ENCODE assay signal across 8 cellular contexts in the genomic region with DNA sequence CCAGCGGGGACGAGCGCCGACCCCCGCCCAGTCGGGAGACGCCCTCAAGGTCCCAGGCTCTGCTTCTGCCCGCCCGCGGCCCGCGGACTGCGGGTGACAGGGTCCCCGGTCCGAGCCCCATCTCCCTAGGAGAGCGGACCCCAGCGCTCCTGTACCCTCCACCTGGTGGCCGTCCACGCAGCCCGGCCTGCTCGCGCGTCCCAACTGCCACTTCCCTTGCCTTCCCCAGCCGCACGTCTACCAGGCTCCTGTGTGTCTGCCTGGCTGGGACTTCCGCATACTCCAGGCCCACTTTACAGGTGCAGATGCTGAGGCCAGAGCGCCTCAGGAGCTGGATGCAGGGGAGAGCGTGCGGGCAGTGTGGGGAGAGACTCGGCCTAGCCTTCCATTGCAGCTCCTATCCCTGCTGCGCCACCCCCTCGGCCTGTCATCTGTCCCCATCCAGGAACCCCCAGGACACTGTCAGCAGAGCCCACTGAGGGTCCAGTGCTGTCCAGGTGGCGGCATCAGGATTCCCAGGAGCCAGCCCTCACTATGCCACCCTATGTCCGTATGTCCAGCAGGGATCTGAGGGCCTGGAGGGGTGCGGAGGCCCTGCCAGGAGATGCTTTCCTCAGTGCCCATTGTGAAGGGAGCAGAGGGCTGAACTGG. TPM values are rescaled to one million over a fixed set of nuclear protein-coding genes. Genes with fewer than 3 reads are reported as not detected.
A peak's percentile ranks its signal among the peaks of the same experiment; 100 is the strongest.
DNase-seq lines count a peak whose midpoint lies in the region; ATAC-seq, FAIRE-seq and TF ChIP-seq lines count a peak whose summit lies in the region.

No MANE protein-coding gene starts in this region.

- no peaks in the 10 kb centered on the region for H3K36me3 Mint-ChIP-seq in CD4-positive, CD25-positive, alpha-beta regulatory T cell
- peaks cover 2% of the 10 kb centered on the region for H3K36me3 Mint-ChIP-seq in memory B cell

- no peak for ATAC-seq in CD4-positive, CD25-positive, alpha-beta regulatory T cell (ENCODE audit: low read depth in 2 of 2)
- ATAC-seq in HG03520 (IDR thresholded peaks at IDR 0.05; ENCODE audit: unreplicated experiment) (peak; percentile 22), memory B cell (ENCODE audit: low read depth) (peak; percentile 23), HG03571 (IDR thresholded peaks at IDR 0.05; ENCODE audit: unreplicated experiment) (no peak)

- peak overlapping the region in 2 of 3 donors; percentile 63 to 69 for H3K27ac Mint-ChIP-seq in CD4-positive, CD25-positive, alpha-beta regulatory T cell
- H3K27ac Mint-ChIP-seq in memory B cell = peak overlapping the region; percentile 89

- H3K27me3 ChIP-seq in CD4-positive, CD25-positive, alpha-beta regulatory T cell (ENCODE audit: control insufficient read depth, insufficient read depth, low read length) = no peaks in the 10 kb centered on the region
- H3K27me3 ChIP-seq in bronchial epithelial cell (ENCODE audit: control insufficient read depth, insufficient read depth, low read length) (no peaks in the 10 kb centered on the region), uterus (no peaks in the 10 kb centered on the region)

- H3K27ac ChIP-seq in CD4-positive, CD25-positive, alpha-beta regulatory T cell (ENCODE audit: insufficient read depth, low read length, poor library complexity, severe bottlenecking) = no peak overlapping the region
- H3K27ac ChIP-seq in uterus = peak overlapping the region in 1 of 2 donors; percentile 61

- H3K4me1 ChIP-seq in CD4-positive, CD25-positive, alpha-beta regulatory T cell (ENCODE audit: control insufficient read depth, insufficient read depth, low read length, poor library complexity, severe bottlenecking) = peaks cover 11% of the 10 kb centered on the region
- H3K4me1 ChIP-seq in uterus = no peaks in the 10 kb centered on the region

- H3K4me3 ChIP-seq in CD4-positive, CD25-positive, alpha-beta regulatory T cell (ENCODE audit: low read depth, low read length) = no peak overlapping the region
- peak overlapping the region; percentile 53 for H3K4me3 ChIP-seq in bronchial epithelial cell (ENCODE audit: low read depth, low read length)
- peak overlapping the region; percentile 43 to 51 for H3K4me3 ChIP-seq in uterus

- H3K4me3 Mint-ChIP-seq in CD4-positive, CD25-positive, alpha-beta regulatory T cell = peak overlapping the region; percentile 63 to 82 (median 76)
- H3K4me3 Mint-ChIP-seq in memory B cell = peak overlapping the region; percentile 91

- peaks cover 14% of the 10 kb centered on the region for H3K27me3 Mint-ChIP-seq in CD4-positive, CD25-positive, alpha-beta regulatory T cell
- H3K27me3 Mint-ChIP-seq in memory B cell = no peaks in the 10 kb centered on the region

- no peaks in the 10 kb centered on the region for H3K36me3 ChIP-seq in CD4-positive, CD25-positive, alpha-beta regulatory T cell (ENCODE audit: control insufficient read depth, insufficient read depth, low read length)
- H3K36me3 ChIP-seq in bronchial epithelial cell (ENCODE audit: control insufficient read depth, insufficient read depth, low read length) (no peaks in the 10 kb centered on the region), uterus (no peaks in the 10 kb centered on the region)

- DNase-seq in CD4-positive, CD25-positive, alpha-beta regulatory T cell = no peak
- DNase-seq in bronchial epithelial cell (ENCODE audit: low read depth) = no peak
- peak in 1 of 2 donors; percentile 30 for DNase-seq in memory B cell (ENCODE audit: low spot score in 2 of 2)
- DNase-seq in uterus = no peak
- no peak for DNase-seq in HK-2 (ENCODE audit: unreplicated experiment)
- no peak for DNase-seq in NCI-H774 (lab: John Stamatoyannopoulos, UW)

- intact Hi-C loops in uterus (cut with DNase I; ENCODE audit: low total_unique reads) = loop anchor here (2.0 kb wide), 1 partner anchor 81 kb away; no protein-coding TSS in a partner anchor

- no peaks in the 10 kb centered on the region for H3K9me3 Mint-ChIP-seq in CD4-positive, CD25-positive, alpha-beta regulatory T cell
- no peaks in the 10 kb centered on the region for H3K9me3 Mint-ChIP-seq in memory B cell

- TF ChIP-seq POLR2A in uterus (IDR thresholded peaks at IDR 0.05) = no peak

- peak; percentile 14 for TF ChIP-seq CTCF in bronchial epithelial cell (IDR thresholded peaks at IDR 0.05; ENCODE audit: insufficient read depth, low read length, severe bottlenecking)
- no peak for TF ChIP-seq CTCF in uterus (IDR thresholded peaks at IDR 0.05)

- H3K4me1 Mint-ChIP-seq in CD4-positive, CD25-positive, alpha-beta regulatory T cell = peaks cover 0 to 8% (median 2%) of the 10 kb centered on the region in 4 donors
- peaks cover 12% of the 10 kb centered on the region for H3K4me1 Mint-ChIP-seq in memory B cell

- no peak for FAIRE-seq in bronchial epithelial cell (lab: Jason Lieb, UNC)

- H3K9me3 ChIP-seq in CD4-positive, CD25-positive, alpha-beta regulatory T cell (ENCODE audit: control insufficient read depth in 2 of 2, low read length in 2 of 2) = no peaks in the 10 kb centered on the region
- H3K9me3 ChIP-seq in uterus = no peaks in the 10 kb centered on the region

RNA-seq across cellular contexts. Expression of a gene that starts 8.0 kb away (rescaled TPM):
- 7.1 TPM for total RNA-seq in CD4-positive, CD25-positive, alpha-beta regulatory T cell
- 1 to 10 TPM in 2 of 4 donors, under 1 TPM in 2; 0.69 to 2.3 (median 1.4) TPM for polyA plus RNA-seq in CD4-positive, CD25-positive, alpha-beta regulatory T cell
- total RNA-seq in bronchial epithelial cell = 34.8 and 36.1 TPM in 2 replicates
- total RNA-seq in uterus = 10 to 100 TPM in 1 of 4 donors, 1 to 10 TPM in 3; 1.8 to 16.5 (median 7.5) TPM

Comparison
In these comparisons a context has a peak if more than half of its experiments do, and no peak if none do; other contexts are left out.
1. ATAC-seq: peak in HG03520 (single experiment) and memory B cell (single experiment); none in CD4-positive, CD25-positive, alpha-beta regulatory T cell (0 of 2) and HG03571 (single experiment).